Comparison of ENCODE assay signal across 23 cellular contexts in the genomic region with DNA sequence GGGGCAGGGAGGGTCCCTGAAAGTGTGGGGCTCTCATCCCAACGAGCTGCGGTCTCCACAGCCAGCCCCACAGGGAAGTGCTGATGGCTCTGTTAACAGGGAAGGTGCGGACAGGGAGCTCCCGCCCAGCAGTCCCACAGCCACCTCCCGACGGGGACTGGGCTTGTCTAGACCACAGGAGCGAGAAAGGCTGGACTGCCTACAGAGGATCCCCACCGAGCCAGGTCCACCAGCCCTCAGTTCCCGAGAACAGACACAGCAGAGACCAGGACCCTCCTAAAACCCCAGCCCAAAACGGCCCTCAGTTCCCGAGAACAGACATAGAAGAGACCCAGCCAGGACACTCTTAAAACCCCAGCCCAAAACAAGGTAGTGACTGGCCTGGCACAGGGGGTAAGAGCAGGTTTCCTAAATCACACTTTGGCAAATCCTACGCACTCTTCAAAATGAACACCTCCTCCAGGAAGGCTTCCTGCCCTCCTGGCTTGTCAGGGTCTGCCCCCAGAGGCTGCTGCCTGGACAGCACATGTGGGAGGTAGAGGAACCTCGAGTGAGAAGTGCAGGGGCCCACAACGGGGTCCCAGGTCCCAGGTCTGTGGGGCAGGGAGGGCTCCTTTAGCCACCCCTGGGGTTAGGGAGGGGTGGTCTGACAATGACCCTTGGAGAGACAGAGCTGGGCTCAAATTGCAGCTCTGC.
DNase-seq lines count a peak whose midpoint lies in the region; ATAC-seq, FAIRE-seq and TF ChIP-seq lines count a peak whose summit lies in the region.
"Had no signal": no experiment of that assay in that cellular context is flagged by ENCODE, and none has a peak within 500 bp of the region (broad histone marks: within the 10 kb centered on the region; RNA-seq: fewer than 3 reads in every experiment).

No MANE protein-coding gene starts in this region.

- H3F3A ChIP-seq in SU-DHL-6 (ENCODE audit: insufficient read depth): no peaks in the 10 kb centered on the region; the same call in none of the 2 replicates

- DNase-seq in A549 (ENCODE audit: low read depth in 1 of 2, low spot score in 1 of 2): no peak
- no peak for DNase-seq in GM12892 (ENCODE audit: insufficient read length)
- peak in 1 of 2 donors; percentile 25 for DNase-seq in memory B cell (ENCODE audit: low spot score in 2 of 2)
- no peak for DNase-seq in sciatic nerve (ENCODE audit: low spot score)
- DNase-seq in Karpas-422: no peak
- DNase-seq: ACHN; activated CD8-positive, alpha-beta T cell treated with anti-CD3 and anti-CD28 coated beads, Interleukin-2, amount 10 ng/mL, durations not matched to agents 7 days and 5 days; activated gamma-delta T cell; brain microvascular endothelial cell; EL; kidney; MG63; NCI-H146; NCI-H2171 treated with DMSO at 0.1 percent for 48 hours; NCI-H526 treated with DMSO at 0.1 percent for 48 hours; T-helper 9 cell had no signal

- H3K4me1 ChIP-seq in A549 (no peaks in the 10 kb centered on the region), Karpas-422 (ENCODE audit: low read length) (peaks cover 24% of the 10 kb centered on the region)

- H3K9ac ChIP-seq in SU-DHL-6 (ENCODE audit: low read length): peak overlapping the region; percentile 42
- no peak overlapping the region for H3K9ac ChIP-seq in Karpas-422 (ENCODE audit: low read length)

- H3K27ac Mint-ChIP-seq in memory B cell: peak overlapping the region; percentile 100
- H3K27ac Mint-ChIP-seq: activated CD8-positive, alpha-beta T cell treated with anti-CD3 and anti-CD28 coated beads, Interleukin-2, amount 10 ng/mL, durations not matched to agents 7 days and 5 days had no signal

- no peaks in the 10 kb centered on the region for H3K36me3 Mint-ChIP-seq in memory B cell

- TF ChIP-seq CTCF in A549 (IDR thresholded peaks at IDR 0.05) (no peak), SU-DHL-6 (IDR thresholded peaks at IDR 0.05; ENCODE audit: insufficient read depth, low read length, poor library complexity, severe bottlenecking) (no peak)

- H3K36me3 ChIP-seq in SU-DHL-6 (ENCODE audit: low read length): no peaks in the 10 kb centered on the region
- H3K36me3 ChIP-seq in Karpas-422 (ENCODE audit: insufficient read depth, low read length): no peaks in the 10 kb centered on the region
- H3K36me3 ChIP-seq: brain microvascular endothelial cell had no signal

- H3K4me2 ChIP-seq in A549 (no peak overlapping the region), SU-DHL-6 (ENCODE audit: low read depth, low read length, poor library complexity, severe bottlenecking) (peak overlapping the region; percentile 38), Karpas-422 (ENCODE audit: low read depth, low read length, poor library complexity, severe bottlenecking) (no peak overlapping the region)

- 87% methylated on average over 7 of the region's 14 CpGs for WGBS in A549 (ENCODE audit: missing lambda C conversion rate)

- CTCF ChIA-PET in A549 (lab: Yijun Ruan, JAX): interaction anchor here (1.1 to 1.2 kb wide), 3 partner anchors 19 to 171 kb away, joined by 3 to 4 read pairs (median 3); no protein-coding TSS in a partner anchor

- H3K27me3 ChIP-seq in SU-DHL-6 (ENCODE audit: low read length) (no peaks in the 10 kb centered on the region), Karpas-422 (ENCODE audit: low read length) (0 out of 2 replicates have a peak, but pooled peaks cover 3% of the 10 kb centered on the region)
- H3K27me3 ChIP-seq: brain microvascular endothelial cell, MG63 had no signal

- no peaks in the 10 kb centered on the region for H3K27me3 Mint-ChIP-seq in memory B cell

- H3K4me3 Mint-ChIP-seq in memory B cell: peak overlapping the region; percentile 80
- H3K4me3 Mint-ChIP-seq: activated CD8-positive, alpha-beta T cell treated with anti-CD3 and anti-CD28 coated beads, Interleukin-2, amount 10 ng/mL, durations not matched to agents 7 days and 5 days; CD14-positive monocyte had no signal

- H3K9me3 ChIP-seq in A549: no peaks in the 10 kb centered on the region
- H3K9me3 ChIP-seq in SU-DHL-6 (ENCODE audit: insufficient read depth, low read length): no peaks in the 10 kb centered on the region
- no peaks in the 10 kb centered on the region for H3K9me3 ChIP-seq in Karpas-422 (ENCODE audit: low read length)
- H3K9me3 ChIP-seq: MG63 had no signal

- FAIRE-seq in A549 (lab: Jason Lieb, UNC): no peak
- peak; percentile 56 for FAIRE-seq in GM12892 (lab: Jason Lieb, UNC)
- FAIRE-seq: D721Med, endometrium, kidney had no signal

- TF ChIP-seq POLR2A in A549 (IDR thresholded peaks at IDR 0.05; ENCODE audit: low read length) (no peak), GM12892 (IDR thresholded peaks at IDR 0.05; ENCODE audit: low read depth, low read length) (no peak)

- intact Hi-C loops in sciatic nerve (cut with DNase I): no loop called here

- H3K4me3 ChIP-seq in A549: no peak overlapping the region
- H3K4me3 ChIP-seq in SU-DHL-6 (ENCODE audit: insufficient read depth, low read length, poor library complexity, severe bottlenecking): no peak overlapping the region
- no peak overlapping the region for H3K4me3 ChIP-seq in Karpas-422 (ENCODE audit: low read length)
- H3K4me3 ChIP-seq: lung, MG63 had no signal

- H3K27ac ChIP-seq in A549 (no peak overlapping the region), SU-DHL-6 (ENCODE audit: low read depth, low read length) (peak overlapping the region; percentile 69), Karpas-422 (ENCODE audit: low read length) (no peak overlapping the region)
- H3K27ac ChIP-seq: brain microvascular endothelial cell had no signal

- H2AFZ ChIP-seq in SU-DHL-6 (ENCODE audit: low read depth, low read length, severe bottlenecking) (no peak overlapping the region), Karpas-422 (ENCODE audit: low read length) (no peak overlapping the region)

- POLR2A ChIA-PET in A549 (lab: Yijun Ruan, JAX): no interaction called here

- H3K79me2 ChIP-seq in SU-DHL-6 (ENCODE audit: insufficient read depth, low read length): no peaks in the 10 kb centered on the region
- no peaks in the 10 kb centered on the region for H3K79me2 ChIP-seq in Karpas-422 (ENCODE audit: low read length)

- H3K9me2 ChIP-seq in SU-DHL-6 (replicated peaks; ENCODE audit: insufficient read depth, low read length): no peaks in the 10 kb centered on the region
- no peaks in the 10 kb centered on the region for H3K9me2 ChIP-seq in Karpas-422 (replicated peaks; ENCODE audit: insufficient read depth, low read length)

- H3K9me3 Mint-ChIP-seq in memory B cell: no peaks in the 10 kb centered on the region
- H3K9me3 Mint-ChIP-seq: CD14-positive monocyte had no signal

- TF ChIP-seq EP300 in A549 (IDR thresholded peaks at IDR 0.05): no peak

- no peak for TF ChIP-seq RAD21 in A549 (conservative IDR thresholded peaks at IDR 0.05 in 1 of 2, IDR thresholded peaks at IDR 0.05 in 1 of 2)

- peaks cover 52% of the 10 kb centered on the region for H3K4me1 Mint-ChIP-seq in memory B cell

- H4K20me1 ChIP-seq in SU-DHL-6 (ENCODE audit: low read depth, low read length): no peaks in the 10 kb centered on the region
- H4K20me1 ChIP-seq in Karpas-422 (ENCODE audit: insufficient read depth, low read depth, low read length): peaks cover 37% of the 10 kb centered on the region

- ATAC-seq in A549: no peak; a peak in 1 of 6 replicates
- ATAC-seq in memory B cell (ENCODE audit: low read depth): no peak
- no peak for ATAC-seq in sciatic nerve
- ATAC-seq in HG03439 (IDR thresholded peaks at IDR 0.05; ENCODE audit: unreplicated experiment): no peak
- no peak for ATAC-seq in HG03095 (IDR thresholded peaks at IDR 0.05; ENCODE audit: unreplicated experiment)
- ATAC-seq: activated CD8-positive, alpha-beta T cell treated with anti-CD3 and anti-CD28 coated beads, Interleukin-2, amount 10 ng/mL, durations not matched to agents 7 days and 5 days had no signal

TF ChIP-seq in A549, 52 proteins besides CTCF, POLR2A, EP300 and RAD21:
- TF ChIP-seq ZFP36 (IDR thresholded peaks at IDR 0.05; ENCODE audit: borderline replicate concordance, partially characterized antibody) (peak; percentile 79), MYC (IDR thresholded peaks at IDR 0.05; ENCODE audit: borderline replicate concordance, low read length) (no peak)
TF ChIP-seq in A549: peak in this region for 1.
